In the genomic region with DNA sequence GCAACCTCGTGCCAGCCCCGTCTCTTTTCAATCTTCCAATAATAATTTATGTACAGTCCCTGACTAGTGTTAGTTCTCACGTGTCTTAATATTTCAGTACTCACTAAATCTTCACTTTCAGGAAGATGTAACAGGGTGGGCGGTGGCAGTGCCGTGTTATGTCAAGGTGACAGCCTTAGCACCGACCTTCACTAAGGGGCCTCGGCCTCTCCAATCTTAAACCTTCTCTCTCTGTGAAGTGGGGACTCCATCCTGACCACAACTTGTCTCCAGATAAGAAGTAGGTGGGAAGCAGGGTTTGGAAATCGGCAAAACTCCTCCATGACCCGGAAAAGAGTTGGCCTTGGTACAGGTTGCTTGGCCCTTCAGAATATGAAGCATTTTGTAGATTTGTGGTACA, we compare ENCODE assay signal across 10 cellular contexts. TPM values are rescaled to one million over a fixed set of nuclear protein-coding genes. Genes with fewer than 3 reads are reported as not detected.
DNase-seq lines count a peak whose midpoint lies in the region; ATAC-seq and TF ChIP-seq lines count a peak whose summit lies in the region.
"Had no signal": no experiment of that assay in that cellular context is flagged by ENCODE, and none has a peak within 500 bp of the region (broad histone marks: within the 10 kb centered on the region; RNA-seq: fewer than 3 reads in every experiment).

No MANE protein-coding gene starts in this region.

- TF ChIP-seq CTCF in C4-2B (conservative IDR thresholded peaks at IDR 0.05) = no peak
- TF ChIP-seq CTCF in brain microvascular endothelial cell (IDR thresholded peaks at IDR 0.05; ENCODE audit: low read depth, low read length, missing control alignments) = no peak
- TF ChIP-seq CTCF in prostate gland (IDR thresholded peaks at IDR 0.05) = no peak

- 0 out of 2 replicates have a peak overlapping the region, but pooled peaks have one; percentile 1 for H3K27ac ChIP-seq in C4-2B
- peak overlapping the region; percentile 94 for H3K27ac ChIP-seq in KOPT-K1 (ENCODE audit: low read depth, low read length, poor library complexity, severe bottlenecking)
- no peak overlapping the region for H3K27ac ChIP-seq in brain microvascular endothelial cell
- H3K27ac ChIP-seq in muscle layer of duodenum (ENCODE audit: low read length) = peak overlapping the region; percentile 98
- H3K27ac ChIP-seq in prostate gland = no peak overlapping the region

- ATAC-seq in HG03442 (IDR thresholded peaks at IDR 0.05; ENCODE audit: unreplicated experiment) (no peak), esophagus mucosa (no peak)

- 72% methylated on average over 9 of the region's 9 CpGs for WGBS in prostate gland

- DNase-seq in brain microvascular endothelial cell (no peak), prostate gland (ENCODE audit: low spot score) (no peak), GM19240 (ENCODE audit: insufficient read length, low spot score) (no peak)

- H3K4me1 ChIP-seq in muscle layer of duodenum (ENCODE audit: control insufficient read depth in 1 of 2, insufficient read depth in 2 of 2, low read length in 2 of 2) (peaks cover 22 to 32% of the 10 kb centered on the region in 2 donors), prostate gland (replicated peaks) (peaks cover 9% of the 10 kb centered on the region)

- H3K4me3 ChIP-seq in brain microvascular endothelial cell (ENCODE audit: low read depth, low read length) (peak overlapping the region; percentile 99), muscle layer of duodenum (ENCODE audit: low read depth in 1 of 2, low read length in 2 of 2) (peak overlapping the region; percentile 84 to 87), prostate gland (no peak overlapping the region)

- no peak for TF ChIP-seq POLR2A in prostate gland (IDR thresholded peaks at IDR 0.05)

- H3K27me3 ChIP-seq in brain microvascular endothelial cell (replicated peaks) = no peaks in the 10 kb centered on the region
- H3K27me3 ChIP-seq in muscle layer of duodenum (ENCODE audit: low read depth, low read length) = no peaks in the 10 kb centered on the region
- no peaks in the 10 kb centered on the region for H3K27me3 ChIP-seq in prostate gland (replicated peaks; ENCODE audit: insufficient read depth)

- intact Hi-C loops in prostate gland (cut with DNase I) = loop anchor here (5.0 kb wide), 1 partner anchor 95 kb away; a partner anchor contains a TSS

- no peaks in the 10 kb centered on the region for H3K9me3 ChIP-seq in KOPT-K1 (ENCODE audit: insufficient read depth, low read length, poor library complexity, severe bottlenecking)
- H3K9me3 ChIP-seq in muscle layer of duodenum (ENCODE audit: control insufficient read depth in 1 of 2, low read length in 2 of 2) = no peaks in the 10 kb centered on the region
- H3K9me3 ChIP-seq in prostate gland = no peaks in the 10 kb centered on the region

- H3K36me3 ChIP-seq in KOPT-K1 (ENCODE audit: insufficient read depth, low read length) = peaks cover 62% of the 10 kb centered on the region
- H3K36me3 ChIP-seq in brain microvascular endothelial cell (replicated peaks) = peaks cover 60% of the 10 kb centered on the region
- H3K36me3 ChIP-seq in muscle layer of duodenum (ENCODE audit: control insufficient read depth in 1 of 2, insufficient read depth in 2 of 2, low read length in 2 of 2) = peaks cover 43 to 46% of the 10 kb centered on the region in 2 donors
- H3K36me3 ChIP-seq in prostate gland = peaks cover 2 to 8% of the 10 kb centered on the region in 2 donors

- in situ Hi-C loops in brain microvascular endothelial cell (cut with HindIII; ENCODE audit: low pct_ligation_motif_present, low sequenced_read_pairs) = no loop called here

RNA-seq across cellular contexts. Expression of a gene that starts 1.8 kb away (rescaled TPM):
- 2,011 TPM for total RNA-seq in esophagus mucosa
- total RNA-seq in prostate gland = 1,000 to 10,000 TPM; 1,179 to 1,248 TPM

RNA-seq across cellular contexts. Expression of a gene that starts 15.2 kb away (rescaled TPM):
- 2.6 TPM for total RNA-seq in esophagus mucosa
- under 1 TPM in 1 of 2 donors, not detected in 1; 0.59 TPM for total RNA-seq in prostate gland

RNA-seq across cellular contexts. Expression of a gene that starts 17.0 kb away (rescaled TPM):
- not detected for total RNA-seq in esophagus mucosa
- 1 to 10 TPM in 1 of 2 donors, not detected in 1; 9.6 TPM for total RNA-seq in prostate gland
- total RNA-seq: omental fat pad, subcutaneous adipose tissue had no signal

RNA-seq across cellular contexts. Expression of a gene that starts 17.4 kb away (rescaled TPM):
- not detected for total RNA-seq in esophagus mucosa
- 1 to 10 TPM in 1 of 2 donors, not detected in 1; 6.6 TPM for total RNA-seq in prostate gland
- total RNA-seq: omental fat pad, subcutaneous adipose tissue had no signal

RNA-seq across cellular contexts. Expression of a gene that starts 21.1 kb away (rescaled TPM):
- total RNA-seq in esophagus mucosa (53.9 TPM), prostate gland (10 to 100 TPM; 57.1 to 65.6 TPM)

Comparison
In these comparisons a context has a peak if more than half of its experiments do, and no peak if none do; other contexts are left out.
1. H3K27ac ChIP-seq: peak in C4-2B (single experiment), KOPT-K1 (single experiment) and muscle layer of duodenum (single experiment); none in brain microvascular endothelial cell (single experiment) and prostate gland (0 of 2).
2. H3K4me3 ChIP-seq: peak in brain microvascular endothelial cell (single experiment) and muscle layer of duodenum (2 of 2); none in prostate gland (0 of 2).